Comparison of ENCODE assay signal across 1 cellular context in genomic region chr3:133821767-133822638, GRCh38.
TF ChIP-seq lines count a peak whose summit lies in the region.

No MANE protein-coding gene starts in this region.

TF ChIP-seq in GM12878, 131 proteins besides CTCF, POLR2A, EP300 and RAD21 (continued from another document):
- no peak for TF ChIP-seq MYC (IDR thresholded peaks at IDR 0.05; ENCODE audit: insufficient read depth, insufficient read length, insufficient replicate concordance, low read length, severe bottlenecking)
- TF ChIP-seq BCL11A (IDR thresholded peaks at IDR 0.05; ENCODE audit: low read depth, low read length), result no peak
- TF ChIP-seq BHLHE40 (IDR thresholded peaks at IDR 0.05; ENCODE audit: borderline replicate concordance in 1 of 2, low read depth in 2 of 2, low read length in 1 of 2), result no peak
- no peak for TF ChIP-seq CBFB (IDR thresholded peaks at IDR 0.05; ENCODE audit: low read depth)
- TF ChIP-seq BCLAF1 (IDR thresholded peaks at IDR 0.05), result no peak
- no peak for TF ChIP-seq USF2 (IDR thresholded peaks at IDR 0.05; ENCODE audit: borderline replicate concordance, low read depth, low read length)
- TF ChIP-seq MYB (IDR thresholded peaks at IDR 0.05; ENCODE audit: borderline replicate concordance, low read depth, low read length), result no peak
- no peak for TF ChIP-seq SMARCA5 (IDR thresholded peaks at IDR 0.05)
- no peak for TF ChIP-seq SREBF1 (IDR thresholded peaks at IDR 0.05; ENCODE audit: low read length)
TF ChIP-seq in GM12878: peak in this region for 0.
